In genomic region chr1:938088-938683, GRCh38 we compare ENCODE assay signal across 8 cellular contexts. TPM values are rescaled to one million over a fixed set of nuclear protein-coding genes. Genes with fewer than 3 reads are reported as not detected.
DNase-seq lines count a peak whose midpoint lies in the region; ATAC-seq, FAIRE-seq and TF ChIP-seq lines count a peak whose summit lies in the region.

No MANE protein-coding gene starts in this region.

- H3K27ac ChIP-seq in small intestine (ENCODE audit: low read depth in 1 of 2, low read length in 1 of 2) = no peak overlapping the region

- H3K27me3 ChIP-seq in MG63 = no peaks in the 10 kb centered on the region
- peaks cover 21 to 26% of the 10 kb centered on the region in 2 donors for H3K27me3 ChIP-seq in small intestine (ENCODE audit: control insufficient read depth in 2 of 2, insufficient read depth in 2 of 2, low read length in 2 of 2)

- no peaks in the 10 kb centered on the region for H3K27me3 Mint-ChIP-seq in chondrocyte (ENCODE audit: low read depth)
- H3K27me3 Mint-ChIP-seq in neural crest cell (ENCODE audit: low read depth) = peaks cover 69% of the 10 kb centered on the region

- H3K36me3 Mint-ChIP-seq in chondrocyte (ENCODE audit: low read depth) (no peaks in the 10 kb centered on the region), neural crest cell (ENCODE audit: low read depth) (no peaks in the 10 kb centered on the region)

- no peak for FAIRE-seq in small intestine (lab: Jason Lieb, UNC)

- DNase-seq in DMS114 treated with DMSO at 0.1 percent for 48 hours (lab: John Stamatoyannopoulos, UW; ENCODE audit: unreplicated experiment) = peak; percentile 32
- DNase-seq in MG63 = peak; percentile 77
- DNase-seq in chondrocyte (ENCODE audit: low spot score) = no peak
- DNase-seq in neural crest cell (ENCODE audit: low read depth, low spot score) = no peak
- no peak for DNase-seq in small intestine
- DNase-seq in stimulated activated CD4-positive, alpha-beta T cell treated with anti-CD3 and anti-CD28 coated beads, Interleukin-1b, Interleukin-23, amount 100 ng/mL, for 48 hours = no peak

- H3K4me1 ChIP-seq in small intestine (ENCODE audit: control insufficient read depth in 2 of 2, insufficient read depth in 1 of 2, low read depth in 1 of 2, low read length in 1 of 2) = peaks cover 0 to 2% of the 10 kb centered on the region in 2 donors

- WGBS in small intestine, 3 donors = 34 to 62% (median 36%) methylated on average over 15 of the region's 15 CpGs

- H3K4me3 ChIP-seq in MG63 = no peak overlapping the region
- H3K4me3 ChIP-seq in small intestine (ENCODE audit: low read depth in 1 of 2, low read length in 2 of 2) = no peak overlapping the region

- H3K36me3 ChIP-seq in MG63 (no peaks in the 10 kb centered on the region; the same call in none of the 2 replicates), small intestine (ENCODE audit: control insufficient read depth in 2 of 2, insufficient read depth in 2 of 2, low read length in 2 of 2) (no peaks in the 10 kb centered on the region)

- H3K4me1 Mint-ChIP-seq in chondrocyte (ENCODE audit: low read depth) (peaks cover 24% of the 10 kb centered on the region), neural crest cell (no peaks in the 10 kb centered on the region)

- H3K4me3 Mint-ChIP-seq in chondrocyte (ENCODE audit: unreplicated experiment) (no peak overlapping the region), neural crest cell (peak overlapping the region; percentile 19)

- ATAC-seq in HG03196 (IDR thresholded peaks at IDR 0.05; ENCODE audit: unreplicated experiment) (no peak), GM18858 (IDR thresholded peaks at IDR 0.05; ENCODE audit: unreplicated experiment) (no peak)

- no peak overlapping the region for H3K27ac Mint-ChIP-seq in chondrocyte (ENCODE audit: unreplicated experiment)
- no peak overlapping the region for H3K27ac Mint-ChIP-seq in neural crest cell (ENCODE audit: unreplicated experiment)

- H3K9me3 Mint-ChIP-seq in chondrocyte (ENCODE audit: low read depth) = no peaks in the 10 kb centered on the region
- H3K9me3 Mint-ChIP-seq in neural crest cell = no peaks in the 10 kb centered on the region

- TF ChIP-seq CTCF in chondrocyte (IDR thresholded peaks at IDR 0.05) = peak; percentile 70
- TF ChIP-seq CTCF in neural crest cell (conservative IDR thresholded peaks at IDR 0.05) = no peak

- H3K9me3 ChIP-seq in MG63 (no peaks in the 10 kb centered on the region), small intestine (ENCODE audit: control insufficient read depth, low read depth) (no peaks in the 10 kb centered on the region)

RNA-seq across cellular contexts. Expression of gene SAMD11, which starts 14.5 kb away (rescaled TPM):
- total RNA-seq in MG63 (2014; rRNA removed; shearing (Covaris generic); ENCODE audit: low replicate concordance) = 32.7 and 43.5 TPM in 2 replicates
- total RNA-seq in chondrocyte (3.1 to 73.8 TPM (median 3.4 TPM) in 3 replicates), neural crest cell (0.14 TPM in 1 of 2 replicates, not detected in the other)
- 1 to 10 TPM in 2 of 3 donors, under 1 TPM in 1; 0.89 to 8.8 (median 4.9) TPM for polyA plus RNA-seq in small intestine

RNA-seq across cellular contexts. Expression of gene NOC2L, which starts 20.9 kb away (rescaled TPM):
- 176 and 277 TPM in 2 replicates for total RNA-seq in MG63 (2014; rRNA removed; shearing (Covaris generic); ENCODE audit: low replicate concordance)
- total RNA-seq in chondrocyte = 50.6 to 63.8 TPM (median 52.0 TPM) in 3 replicates
- total RNA-seq in neural crest cell = 95.4 and 106 TPM in 2 replicates
- 10 to 100 TPM; 34.0 to 69.3 (median 42.7) TPM for polyA plus RNA-seq in small intestine

RNA-seq across cellular contexts. Expression of gene KLHL17, which starts 22.2 kb away (rescaled TPM):
- total RNA-seq in MG63 (2014; rRNA removed; shearing (Covaris generic); ENCODE audit: low replicate concordance) = 6.7 and 14.7 TPM in 2 replicates
- 17.4 to 24.3 TPM (median 19.1 TPM) in 3 replicates for total RNA-seq in chondrocyte
- 41.5 and 43.9 TPM in 2 replicates for total RNA-seq in neural crest cell
- 10 to 100 TPM in 1 of 3 donors, 1 to 10 TPM in 2; 6.6 to 11.9 (median 7.0) TPM for polyA plus RNA-seq in small intestine

RNA-seq across cellular contexts. Expression of gene PLEKHN1, which starts 28.1 kb away (rescaled TPM):
- 0.56 TPM in 1 of 2 replicates, not detected in the other for total RNA-seq in MG63 (2014; rRNA removed; shearing (Covaris generic); ENCODE audit: low replicate concordance)
- 0.17 to 0.73 TPM (median 0.38 TPM) in 3 replicates for total RNA-seq in chondrocyte
- total RNA-seq in neural crest cell = not detected in 2 replicates
- polyA plus RNA-seq in small intestine = under 1 TPM; 0.72 to 0.89 (median 0.81) TPM

RNA-seq across cellular contexts. Expression of gene PERM1, which starts 43.7 kb away (rescaled TPM):
- 0.13 TPM in 1 of 2 replicates, not detected in the other for total RNA-seq in MG63 (2014; rRNA removed; shearing (Covaris generic); ENCODE audit: low replicate concordance)
- 0.12 to 0.37 TPM (median 0.31 TPM) in 3 replicates for total RNA-seq in chondrocyte
- total RNA-seq in neural crest cell = 0.11 TPM in 1 of 2 replicates, not detected in the other
- polyA plus RNA-seq in small intestine = 1 to 10 TPM in 1 of 3 donors, under 1 TPM in 1, not detected in 1; 0.30 to 1.6 TPM

Comparison
In these comparisons a context has a peak if more than half of its experiments do, and no peak if none do; other contexts are left out.
1. DNase-seq: peak in DMS114 treated with DMSO at 0.1 percent for 48 hours (single experiment) and MG63 (single experiment); none in chondrocyte (single experiment), neural crest cell (single experiment), small intestine (single experiment) and stimulated activated CD4-positive, alpha-beta T cell treated with anti-CD3 and anti-CD28 coated beads, Interleukin-1b, Interleukin-23, amount 100 ng/mL, for 48 hours (single experiment).